In genomic region chr14:104787736-104788532, GRCh38 we compare ENCODE assay signal across 1 cellular context.
A peak's percentile ranks its signal among the peaks of the same experiment; 100 is the strongest.
TF ChIP-seq lines count a peak whose summit lies in the region.

No MANE protein-coding gene starts in this region.

TF ChIP-seq in HepG2, 621 proteins besides CTCF, POLR2A, EP300 and RAD21:
- TF ChIP-seq AGO2 (optimal IDR thresholded peaks at IDR 0.05; ENCODE audit: low read depth, low read length) = peak; percentile 25
- peak; percentile 67; the same call in 1 of the 2 replicates for TF ChIP-seq ZNF768 (CRISPR knock-in tag; IDR thresholded peaks at IDR 0.05)
- no peak for TF ChIP-seq NFE2L1 (CRISPR knock-in tag; IDR thresholded peaks at IDR 0.05; ENCODE audit: borderline replicate concordance)
- no peak for TF ChIP-seq ZNF550 (CRISPR knock-in tag; IDR thresholded peaks at IDR 0.05; ENCODE audit: borderline replicate concordance)
- TF ChIP-seq ZNF687 (CRISPR knock-in tag; IDR thresholded peaks at IDR 0.05) = peak; percentile 44
- TF ChIP-seq AKAP8 (CRISPR knock-in tag; IDR thresholded peaks at IDR 0.05) = 0 out of 2 replicates have a peak, but pooled peaks have one; percentile 30
- no peak for TF ChIP-seq SRF (IDR thresholded peaks at IDR 0.05; ENCODE audit: low read depth, low read length)
- TF ChIP-seq STAT6 (CRISPR knock-in tag; IDR thresholded peaks at IDR 0.05; ENCODE audit: borderline replicate concordance) = no peak
- TF ChIP-seq ZNF547 (CRISPR knock-in tag; IDR thresholded peaks at IDR 0.05) = no peak
- no peak for TF ChIP-seq ZNF883 (CRISPR knock-in tag; IDR thresholded peaks at IDR 0.05; ENCODE audit: not compliant biosample characterization)
- TF ChIP-seq HNRNPL (IDR thresholded peaks at IDR 0.05; ENCODE audit: low read depth, low read length) = no peak
- peak; percentile 84 for TF ChIP-seq ZNF770 (CRISPR knock-in tag; IDR thresholded peaks at IDR 0.05)
- TF ChIP-seq NCOR1 (IDR thresholded peaks at IDR 0.05; ENCODE audit: borderline replicate concordance, low read length) = no peak
